23 cellular contexts compared by ENCODE assay signal in genomic region chr2:44779793-44780192, GRCh38.
"Had no signal": no experiment of that assay in that cellular context is flagged by ENCODE, and none has a peak within 500 bp of the region (broad histone marks: within the 10 kb centered on the region; RNA-seq: fewer than 3 reads in every experiment).

No MANE protein-coding gene starts in this region.

- H3K4me3 ChIP-seq: colonic mucosa, left lung, suprapubic skin, vagina had no signal

- H3K27me3 ChIP-seq: colonic mucosa, left lung, suprapubic skin, vagina had no signal

- H3K9me3 ChIP-seq: colonic mucosa, suprapubic skin, vagina had no signal

- DNase-seq: activated CD4-positive, alpha-beta T cell treated with anti-CD3 and anti-CD28 coated beads, Interleukin-2, amount 10 ng/mL, durations not matched to agents 7 days and 5 days; activated CD8-positive, alpha-beta memory T cell treated with anti-CD3 and anti-CD28 coated beads, Interleukin-2, amount 50 U/mL, for 4 hours; activated CD8-positive, alpha-beta T cell treated with anti-CD3 and anti-CD28 coated beads, Interleukin-2, amount 10 ng/mL, durations not matched to agents 7 days and 5 days; activated effector memory CD4-positive, alpha-beta T cell treated with Interleukin-2 at 50 U/mL for 16 hours; activated naive CD4-positive, alpha-beta T cell treated with anti-CD3 and anti-CD28 coated beads, Interleukin-2, amount 10 ng/mL, durations not matched to agents 7 days and 5 days; activated naive CD8-positive, alpha-beta T cell treated with anti-CD3 and anti-CD28 coated beads, Interleukin-2, amount 50 U/mL, for 24 hours; activated T-cell treated with anti-CD3 and anti-CD28 coated beads, Interleukin-2, amount 50 U/mL, for 4 hours; aorta; brain microvascular endothelial cell; colonic mucosa; erythroblast; foreskin melanocyte; left lung; mammary epithelial cell; midbrain; nephron progenitor cell; stimulated activated naive CD8-positive, alpha-beta T cell treated with anti-CD3 and anti-CD28 coated beads, Interleukin-15, amount 100 ng/mL, for 72 hours; T1000; trophoblast cell had no signal

- H3K36me3 ChIP-seq: brain microvascular endothelial cell, colonic mucosa, left lung, suprapubic skin, vagina had no signal

- H3K27ac ChIP-seq: brain microvascular endothelial cell, colonic mucosa, left lung, suprapubic skin, vagina had no signal

- FAIRE-seq: endometrium had no signal

- ATAC-seq: activated CD4-positive, CD25-positive, alpha-beta regulatory T cell treated with anti-CD3 and anti-CD28 coated beads, Interleukin-2, amount 50 U/mL, for 24 hours; activated CD8-positive, alpha-beta T cell treated with anti-CD3 and anti-CD28 coated beads, Interleukin-2, amount 10 ng/mL, durations not matched to agents 7 days and 5 days; activated naive CD8-positive, alpha-beta T cell treated with anti-CD3 and anti-CD28 coated beads, Interleukin-2, amount 50 U/mL, for 24 hours; activated T-cell treated with anti-CD3 and anti-CD28 coated beads, Interleukin-2, amount 50 U/mL, for 4 hours; left lung; stimulated activated naive CD8-positive, alpha-beta T cell treated with anti-CD3 and anti-CD28 coated beads, Interleukin-15, amount 100 ng/mL, for 72 hours had no signal

- H3K4me1 ChIP-seq: colonic mucosa, left lung, vagina had no signal
